Comparison of ENCODE assay signal across 13 cellular contexts in the genomic region with DNA sequence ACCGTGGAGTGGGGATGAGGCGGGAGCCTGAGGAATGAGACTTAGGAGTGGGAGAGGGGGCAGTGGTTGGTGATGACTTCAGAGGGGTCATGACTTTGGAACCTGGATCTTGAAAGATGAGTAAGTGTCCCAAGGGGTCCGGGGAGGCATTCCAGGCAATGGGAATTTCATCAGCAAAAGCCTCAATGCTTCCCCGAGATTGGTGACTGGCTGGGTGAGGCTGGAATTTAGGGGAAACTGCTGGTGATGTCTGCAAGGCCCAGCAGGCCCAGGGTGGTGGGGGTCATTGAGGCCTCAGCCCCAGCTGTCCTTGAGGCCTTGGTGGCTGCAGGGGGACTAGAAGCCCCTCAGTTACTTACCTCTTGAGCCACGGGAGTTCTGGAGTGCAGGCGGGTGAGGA. TPM values are rescaled to one million over a fixed set of nuclear protein-coding genes. Genes with fewer than 3 reads are reported as not detected.
DNase-seq lines count a peak whose midpoint lies in the region; ATAC-seq and TF ChIP-seq lines count a peak whose summit lies in the region.
"Had no signal": no experiment of that assay in that cellular context is flagged by ENCODE, and none has a peak within 500 bp of the region (broad histone marks: within the 10 kb centered on the region; RNA-seq: fewer than 3 reads in every experiment).

No MANE protein-coding gene starts in this region.

- no peak overlapping the region for H3K18ac ChIP-seq in trophoblast cell (ENCODE audit: low read length)

- H3K27ac Mint-ChIP-seq in T-cell = no peak overlapping the region

- H2BK120ac ChIP-seq in trophoblast cell (ENCODE audit: insufficient read depth, low read length, poor library complexity) = no peak overlapping the region

- no peaks in the 10 kb centered on the region for H3K27me3 ChIP-seq in trophoblast cell (ENCODE audit: insufficient read depth, low read length)
- H3K27me3 ChIP-seq: BLaER1 treated with 17β-estradiol and CSF1 and Interleukin-3, amounts not matched to agents 10 nM and 100 nM had no signal

- H4K91ac ChIP-seq in trophoblast cell (ENCODE audit: low read depth, low read length) = no peak overlapping the region

- H3K14ac ChIP-seq in trophoblast cell (ENCODE audit: low read length) = no peak overlapping the region

- peaks cover 34% of the 10 kb centered on the region for H3K79me2 ChIP-seq in trophoblast cell (ENCODE audit: control insufficient read depth, insufficient read depth, low read length, poor library complexity)

- H4K8ac ChIP-seq in trophoblast cell (ENCODE audit: low read depth, low read length) = no peak overlapping the region

- H3K4me1 ChIP-seq in trophoblast cell (ENCODE audit: control insufficient read depth in 1 of 2, insufficient read depth in 2 of 2, low read length in 2 of 2) = peaks cover 14 to 24% of the 10 kb centered on the region in 2 experiments

- no peak overlapping the region for H2AFZ ChIP-seq in trophoblast cell (ENCODE audit: insufficient read depth, low read length, poor library complexity)

- H4K12ac ChIP-seq in trophoblast cell (ENCODE audit: low read depth, low read length) = no peak overlapping the region

- no peaks in the 10 kb centered on the region for H3K36me3 Mint-ChIP-seq in T-cell

- no peak overlapping the region for H2BK12ac ChIP-seq in trophoblast cell (ENCODE audit: low read length)

- H3K4ac ChIP-seq in trophoblast cell (ENCODE audit: low read depth, low read length) = peak overlapping the region; percentile 53

- H3K79me1 ChIP-seq in trophoblast cell (ENCODE audit: low read length) = no peaks in the 10 kb centered on the region

- no CpG with 5 or more reads among the region's 6 CpGs for WGBS in trophoblast cell (ENCODE audit: extremely low coverage, insufficient coverage, insufficient read length)

- no peaks in the 10 kb centered on the region for H3K4me1 Mint-ChIP-seq in T-cell

- ATAC-seq in T-cell (replicated peaks in 1 of 4) = no peak

- no peak overlapping the region for H3K9ac ChIP-seq in trophoblast cell (ENCODE audit: low read length)

- no peak overlapping the region for H3K4me2 ChIP-seq in trophoblast cell (ENCODE audit: low read length)

- no peaks in the 10 kb centered on the region for H3K27me3 Mint-ChIP-seq in T-cell

- no peaks in the 10 kb centered on the region for H3K9me3 Mint-ChIP-seq in T-cell

- CTCF ChIA-PET in T-cell (lab: Charles Lee) = no interaction called here

- H2BK5ac ChIP-seq in trophoblast cell (ENCODE audit: low read depth, low read length, poor library complexity) = no peak overlapping the region

- peak; percentile 53 for DNase-seq in AG08395 (ENCODE audit: low spot score)
- peak; percentile 58 for DNase-seq in RPMI7951 (ENCODE audit: low read depth)
- DNase-seq in foreskin fibroblast = peak; percentile 74 to 84
- no peak for DNase-seq in trophoblast cell
- no peak for DNase-seq in T-cell
- DNase-seq in caudate nucleus (lab: John Stamatoyannopoulos, UW) = no peak
- no peak for DNase-seq in NCI-H446 (lab: John Stamatoyannopoulos, UW)
- no peak for DNase-seq in RKO (ENCODE audit: low spot score)
- DNase-seq: activated CD8-positive, alpha-beta memory T cell treated with anti-CD3 and anti-CD28 coated beads, Interleukin-2, amount 50 U/mL, for 4 hours; NCI-H1694 treated with DMSO at 0.1 percent for 48 hours; stimulated activated CD4-positive, alpha-beta T cell treated with anti-CD3 and anti-CD28 coated beads, Interleukin-4, amount 100 ng/mL, for 1 hour had no signal

- H3K4me3 ChIP-seq in foreskin fibroblast (ENCODE audit: low read depth in 1 of 2, low read length in 2 of 2) = no peak overlapping the region
- no peak overlapping the region for H3K4me3 ChIP-seq in trophoblast cell (ENCODE audit: low read depth, low read length)
- H3K4me3 ChIP-seq: BLaER1 treated with 17β-estradiol and CSF1 and Interleukin-3, amounts not matched to agents 10 nM and 100 nM; SK-N-MC had no signal

- H3K36me3 ChIP-seq in trophoblast cell (ENCODE audit: control insufficient read depth in 1 of 2, insufficient read depth in 2 of 2, low read length in 2 of 2) = peaks cover 16 to 27% of the 10 kb centered on the region in 2 experiments

- no peak overlapping the region for H3K23ac ChIP-seq in trophoblast cell (ENCODE audit: low read length)

- H2AK5ac ChIP-seq in trophoblast cell (ENCODE audit: low read length) = no peak overlapping the region

- no peak overlapping the region for H3K4me3 Mint-ChIP-seq in T-cell

- TF ChIP-seq CTCF in foreskin fibroblast (IDR thresholded peaks at IDR 0.05; ENCODE audit: low read depth, low read length) = no peak

- H3K27ac ChIP-seq in trophoblast cell (ENCODE audit: low read depth, low read length) (no peak overlapping the region), caudate nucleus (ENCODE audit: low read depth, low read length) (no peak overlapping the region)
- H3K27ac ChIP-seq: BLaER1 treated with 17β-estradiol and CSF1 and Interleukin-3, amounts not matched to agents 10 nM and 100 nM; SK-N-MC had no signal

- POLR2A ChIA-PET in T-cell (lab: Charles Lee) = no interaction called here

- H3K9me3 ChIP-seq in trophoblast cell (ENCODE audit: insufficient read depth, low read depth, low read length) = no peaks in the 10 kb centered on the region
- H3K9me3 ChIP-seq: BLaER1 treated with 17β-estradiol and CSF1 and Interleukin-3, amounts not matched to agents 10 nM and 100 nM had no signal

RNA-seq across cellular contexts. Expression of gene NDST1, which starts 7.5 kb away (rescaled TPM):
- total RNA-seq in RPMI7951 (2014; rRNA removed; shearing (Covaris generic)) = 18.5 and 21.3 TPM in 2 replicates
- polyA plus RNA-seq in trophoblast cell (2013) = 98.1 and 98.9 TPM in 2 replicates
- total RNA-seq in T-cell = 1 to 10 TPM in 3 of 5 donors, under 1 TPM in 2; 0.83 to 2.0 (median 1.2) TPM

Comparison
In these comparisons a context has a peak if more than half of its experiments do, and no peak if none do; other contexts are left out.
1. DNase-seq: peak in AG08395 (single experiment), RPMI7951 (single experiment) and foreskin fibroblast (2 of 2); none in trophoblast cell (0 of 2), T-cell (0 of 34), caudate nucleus (0 of 61), NCI-H446 (0 of 2) and RKO (single experiment).